In the genomic region with DNA sequence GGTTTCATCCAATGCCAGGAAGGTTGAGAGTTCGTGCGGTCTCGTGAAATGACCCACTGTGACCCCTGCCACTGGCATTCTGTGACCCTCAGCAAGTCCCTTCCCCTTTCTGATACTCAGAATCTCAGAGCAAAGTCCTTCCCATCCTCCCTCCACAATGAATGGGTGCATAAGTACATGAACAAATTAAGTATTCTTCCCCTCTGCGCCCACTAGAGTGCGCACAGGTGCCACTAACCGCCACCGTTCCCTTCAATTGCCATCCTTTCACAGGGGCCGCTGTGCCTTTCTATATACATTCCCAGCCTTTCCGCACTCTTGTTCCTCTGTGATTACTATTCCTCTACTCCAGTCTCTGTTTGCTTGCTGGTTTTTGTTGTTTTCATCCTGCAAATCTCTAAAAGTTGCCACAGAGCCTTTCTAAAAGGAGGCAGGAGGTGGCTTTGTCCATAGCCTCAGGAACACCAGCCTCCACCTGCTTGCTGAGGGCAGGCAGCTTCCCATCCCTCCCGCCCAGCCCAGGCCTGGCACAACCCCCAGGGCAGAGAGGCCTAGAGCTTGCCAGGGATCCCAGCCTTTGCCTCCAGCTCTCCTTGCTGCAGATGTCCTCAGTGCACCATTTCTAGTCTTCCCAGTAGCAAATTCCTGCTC, we compare ENCODE assay signal across 8 cellular contexts. TPM values are rescaled to one million over a fixed set of nuclear protein-coding genes. Genes with fewer than 3 reads are reported as not detected.
A peak's percentile ranks its signal among the peaks of the same experiment; 100 is the strongest.
DNase-seq lines count a peak whose midpoint lies in the region; ATAC-seq and TF ChIP-seq lines count a peak whose summit lies in the region.

No MANE protein-coding gene starts in this region.

- H3K27me3 Mint-ChIP-seq in activated CD8-positive, alpha-beta memory T cell treated with anti-CD3 and anti-CD28 coated beads, Interleukin-2, amount 10 ng/mL, durations not matched to agents 7 days and 5 days: no peaks in the 10 kb centered on the region

- TF ChIP-seq CTCF in DND-41 (IDR thresholded peaks at IDR 0.05; ENCODE audit: borderline replicate concordance, extremely low read depth, low read length, poor library complexity, severe bottlenecking) (peak; percentile 94), epithelial cell of esophagus (IDR thresholded peaks at IDR 0.05; ENCODE audit: insufficient read depth, low read depth, low read length, missing control alignments) (peak; percentile 82)

- no peak overlapping the region for H3K9ac ChIP-seq in DND-41 (ENCODE audit: low read depth, low read length)

- H4K20me1 ChIP-seq in DND-41 (ENCODE audit: insufficient read depth, low read length): no peaks in the 10 kb centered on the region

- H3K27ac ChIP-seq in DND-41 (ENCODE audit: low read length): no peak overlapping the region

- H3K79me2 ChIP-seq in DND-41 (ENCODE audit: insufficient read depth, low read length): no peaks in the 10 kb centered on the region

- no peak overlapping the region for H3K27ac Mint-ChIP-seq in activated CD8-positive, alpha-beta memory T cell treated with anti-CD3 and anti-CD28 coated beads, Interleukin-2, amount 10 ng/mL, durations not matched to agents 7 days and 5 days

- H3K9me3 ChIP-seq in DND-41 (ENCODE audit: insufficient read depth, low read length, severe bottlenecking): no peaks in the 10 kb centered on the region

- H3K4me3 ChIP-seq in DND-41 (ENCODE audit: low read depth in 1 of 2, low read length in 2 of 2): no peak overlapping the region
- H3K4me3 ChIP-seq in epithelial cell of esophagus (ENCODE audit: low read length): no peak overlapping the region

- DNase-seq in DND-41 (peak; percentile 74), HT-29 (ENCODE audit: low spot score) (peak; percentile 94), NOMO-1 treated with DMSO at 0.1 percent for 48 hours (lab: John Stamatoyannopoulos, UW; ENCODE audit: unreplicated experiment) (peak; percentile 75), epithelial cell of esophagus (ENCODE audit: low read depth) (peak; percentile 78), mucosa of gallbladder (ENCODE audit: low spot score) (peak; percentile 79)
- DNase-seq in activated CD8-positive, alpha-beta memory T cell treated with anti-CD3 and anti-CD28 coated beads, Interleukin-2, amount 10 ng/mL, durations not matched to agents 7 days and 5 days: peak; percentile 78
- peak; percentile 37 to 43 for DNase-seq in stimulated activated CD8-positive, alpha-beta memory T cell treated with anti-CD3 and anti-CD28 coated beads, Interleukin-7, amount 100 ng/mL, for 4 hours (ENCODE audit: low read depth in 2 of 2)

- no peaks in the 10 kb centered on the region for H3K36me3 ChIP-seq in DND-41 (ENCODE audit: insufficient read depth, low read length)

- CTCF ChIA-PET in activated CD8-positive, alpha-beta memory T cell treated with anti-CD3 and anti-CD28 coated beads, Interleukin-2, amount 10 ng/mL, durations not matched to agents 7 days and 5 days (lab: Charles Lee): interaction anchor here (0.5 to 1.8 kb wide), 8 partner anchors 16 to 1116 kb away, joined by 3 to 8 read pairs (median 4); partner anchors contain the start of gene THOC5

- no peaks in the 10 kb centered on the region for H3K4me1 ChIP-seq in DND-41 (ENCODE audit: insufficient read depth, low read length)

- peaks cover 9% of the 10 kb centered on the region for H3K4me1 Mint-ChIP-seq in activated CD8-positive, alpha-beta memory T cell treated with anti-CD3 and anti-CD28 coated beads, Interleukin-2, amount 10 ng/mL, durations not matched to agents 7 days and 5 days

- peak; percentile 98 for ATAC-seq in DND-41 (ENCODE audit: insufficient read depth, low read depth)
- peak; percentile 96 for ATAC-seq in activated CD8-positive, alpha-beta memory T cell treated with anti-CD3 and anti-CD28 coated beads, Interleukin-2, amount 10 ng/mL, durations not matched to agents 7 days and 5 days
- ATAC-seq in GM19455 (IDR thresholded peaks at IDR 0.05; ENCODE audit: unreplicated experiment): no peak

- no peak overlapping the region for H3K4me3 Mint-ChIP-seq in activated CD8-positive, alpha-beta memory T cell treated with anti-CD3 and anti-CD28 coated beads, Interleukin-2, amount 10 ng/mL, durations not matched to agents 7 days and 5 days

- no peaks in the 10 kb centered on the region for H3K27me3 ChIP-seq in DND-41 (ENCODE audit: insufficient read depth, low read length, poor library complexity)

- peak overlapping the region; percentile 42; the same call in 1 of the 2 replicates for H2AFZ ChIP-seq in DND-41 (ENCODE audit: low read depth, low read length)

- no peaks in the 10 kb centered on the region for H3K36me3 Mint-ChIP-seq in activated CD8-positive, alpha-beta memory T cell treated with anti-CD3 and anti-CD28 coated beads, Interleukin-2, amount 10 ng/mL, durations not matched to agents 7 days and 5 days

- no peak overlapping the region for H3K4me2 ChIP-seq in DND-41 (ENCODE audit: insufficient read depth, low read length)

- H3K9me3 Mint-ChIP-seq in activated CD8-positive, alpha-beta memory T cell treated with anti-CD3 and anti-CD28 coated beads, Interleukin-2, amount 10 ng/mL, durations not matched to agents 7 days and 5 days (ENCODE audit: low read depth): no peaks in the 10 kb centered on the region

RNA-seq across cellular contexts. Expression of gene AP1B1, which starts 6.7 kb away (rescaled TPM):
- 166 and 176 TPM in 2 replicates for total RNA-seq in HT-29 (2014; rRNA removed; shearing (Covaris generic))
- 10 to 100 TPM; 82.9 to 90.8 TPM for total RNA-seq in activated CD8-positive, alpha-beta memory T cell treated with anti-CD3 and anti-CD28 coated beads, Interleukin-2, amount 10 ng/mL, durations not matched to agents 7 days and 5 days
- total RNA-seq in mucosa of gallbladder: 88.6 TPM

RNA-seq across cellular contexts. Expression of gene RFPL1, which starts 43.3 kb away (rescaled TPM):
- total RNA-seq in HT-29 (2014; rRNA removed; shearing (Covaris generic)): not detected in 2 replicates
- total RNA-seq in activated CD8-positive, alpha-beta memory T cell treated with anti-CD3 and anti-CD28 coated beads, Interleukin-2, amount 10 ng/mL, durations not matched to agents 7 days and 5 days: not detected
- total RNA-seq in mucosa of gallbladder: not detected

Comparison
In these comparisons a context has a peak if more than half of its experiments do, and no peak if none do; other contexts are left out.
1. DNase-seq: peak in every context shown above with its lines; median percentile 94 in HT-29; 79 in mucosa of gallbladder; 78 in activated CD8-positive, alpha-beta memory T cell treated with anti-CD3 and anti-CD28 coated beads, Interleukin-2, amount 10 ng/mL, durations not matched to agents 7 days and 5 days; 78 in epithelial cell of esophagus; 75 in NOMO-1 treated with DMSO at 0.1 percent for 48 hours; 74 in DND-41; 40 in stimulated activated CD8-positive, alpha-beta memory T cell treated with anti-CD3 and anti-CD28 coated beads, Interleukin-7, amount 100 ng/mL, for 4 hours.